25 cellular contexts compared by ENCODE assay signal in genomic region chr13:110194456-110194855, GRCh38.
"Had no signal": no experiment of that assay in that cellular context is flagged by ENCODE, and none has a peak within 500 bp of the region (broad histone marks: within the 10 kb centered on the region; RNA-seq: fewer than 3 reads in every experiment).

No MANE protein-coding gene starts in this region.

- DNase-seq: activated CD4-positive, alpha-beta memory T cell treated with anti-CD3 and anti-CD28 coated beads, Interleukin-2, amount 10 ng/mL, durations not matched to agents 7 days and 5 days; activated CD4-positive, alpha-beta T cell treated with anti-CD3 and anti-CD28 coated beads for 1 hour; activated CD4-positive, alpha-beta T cell treated with anti-CD3 and anti-CD28 coated beads for 4 hours; activated CD4-positive, alpha-beta T cell treated with anti-CD3 and anti-CD28 coated beads, Interleukin-2, amount 10 ng/mL, durations not matched to agents 7 days and 5 days; activated CD4-positive, alpha-beta T cell treated with anti-CD3 and anti-CD28 coated beads, Interleukin-2, amount 50 U/mL, for 4 hours; activated gamma-delta T cell; activated naive CD4-positive, alpha-beta T cell; activated naive CD4-positive, alpha-beta T cell treated with anti-CD3 and anti-CD28 coated beads, Interleukin-2, amount 10 ng/mL, durations not matched to agents 7 days and 5 days; activated naive CD8-positive, alpha-beta T cell treated with anti-CD3 and anti-CD28 coated beads, Interleukin-2, amount 10 ng/mL, durations not matched to agents 7 days and 5 days; activated T-cell treated with anti-CD3 and anti-CD28 coated beads, Interleukin-2, amount 50 U/mL, for 48 hours; amniotic stem cell; anterior cingulate cortex; brain microvascular endothelial cell; colonic mucosa; effector CD8-positive, alpha-beta T cell; foreskin melanocyte; heart right ventricle; T-helper 2 cell had no signal

- H3K27me3 ChIP-seq: brain microvascular endothelial cell, colonic mucosa, gastroesophageal sphincter, heart right ventricle had no signal

- ATAC-seq: activated naive CD4-positive, alpha-beta T cell treated with anti-CD3 and anti-CD28 coated beads, Interleukin-2, amount 50 U/mL, for 72 hours; esophagus mucosa; gastroesophageal sphincter; WTC11 had no signal

- H3K4me3 Mint-ChIP-seq: activated CD4-positive, alpha-beta memory T cell treated with anti-CD3 and anti-CD28 coated beads, Interleukin-2, amount 10 ng/mL, durations not matched to agents 7 days and 5 days; activated CD4-positive, alpha-beta T cell treated with anti-CD3 and anti-CD28 coated beads, Interleukin-2, amount 10 ng/mL, durations not matched to agents 7 days and 5 days; activated naive CD4-positive, alpha-beta T cell treated with anti-CD3 and anti-CD28 coated beads, Interleukin-2, amount 10 ng/mL, durations not matched to agents 7 days and 5 days; activated naive CD8-positive, alpha-beta T cell treated with anti-CD3 and anti-CD28 coated beads, Interleukin-2, amount 10 ng/mL, durations not matched to agents 7 days and 5 days; activated T-helper 1 cell treated with anti-CD3 and anti-CD28 coated beads, Interleukin-12 subunit alpha, Interleukin-12 subunit beta, Interleukin-2, Interleukin-4 antibody, amounts not matched to agents 30 ng/mL and 10 ng/mL and 1 ng/mL, durations not matched to agents 14 hours and 24 hours and 36 hours; central memory CD8-positive, alpha-beta T cell; WTC11 had no signal

- H3K4me3 ChIP-seq: colonic mucosa, gastroesophageal sphincter, heart right ventricle had no signal

- H3K36me3 ChIP-seq: colonic mucosa had no signal

- H3K9me3 Mint-ChIP-seq: activated CD4-positive, alpha-beta memory T cell treated with anti-CD3 and anti-CD28 coated beads, Interleukin-2, amount 10 ng/mL, durations not matched to agents 7 days and 5 days; activated CD4-positive, alpha-beta T cell treated with anti-CD3 and anti-CD28 coated beads, Interleukin-2, amount 10 ng/mL, durations not matched to agents 7 days and 5 days; activated naive CD4-positive, alpha-beta T cell treated with anti-CD3 and anti-CD28 coated beads, Interleukin-2, amount 10 ng/mL, durations not matched to agents 7 days and 5 days; activated naive CD4-positive, alpha-beta T cell treated with anti-CD3 and anti-CD28 coated beads, Interleukin-2, amount 50 U/mL, for 72 hours; activated naive CD8-positive, alpha-beta T cell treated with anti-CD3 and anti-CD28 coated beads, Interleukin-2, amount 10 ng/mL, durations not matched to agents 7 days and 5 days; activated T-helper 1 cell treated with anti-CD3 and anti-CD28 coated beads, Interleukin-12 subunit alpha, Interleukin-12 subunit beta, Interleukin-2, Interleukin-4 antibody, amounts not matched to agents 30 ng/mL and 10 ng/mL and 1 ng/mL, durations not matched to agents 14 hours and 24 hours and 36 hours; activated T-helper 2 cell treated with anti-CD3 and anti-CD28 coated beads, Interferon-gamma antibody, Interleukin-2, Interleukin-4, amounts not matched to agents 10 μg/mL and 5 μg/mL and 100 μg/mL, durations not matched to agents 14 hours and 24 hours and 36 hours; central memory CD8-positive, alpha-beta T cell; WTC11 had no signal

- H3K36me3 Mint-ChIP-seq: activated naive CD4-positive, alpha-beta T cell treated with anti-CD3 and anti-CD28 coated beads, Interleukin-2, amount 10 ng/mL, durations not matched to agents 7 days and 5 days; activated naive CD4-positive, alpha-beta T cell treated with anti-CD3 and anti-CD28 coated beads, Interleukin-2, amount 50 U/mL, for 72 hours; activated naive CD8-positive, alpha-beta T cell treated with anti-CD3 and anti-CD28 coated beads, Interleukin-2, amount 10 ng/mL, durations not matched to agents 7 days and 5 days had no signal

- H3K9me3 ChIP-seq: colonic mucosa, gastroesophageal sphincter, heart right ventricle had no signal

- H3K27ac ChIP-seq: brain microvascular endothelial cell, colonic mucosa, heart right ventricle had no signal

- H3K27ac Mint-ChIP-seq: activated CD4-positive, alpha-beta memory T cell treated with anti-CD3 and anti-CD28 coated beads, Interleukin-2, amount 10 ng/mL, durations not matched to agents 7 days and 5 days; activated CD4-positive, alpha-beta T cell treated with anti-CD3 and anti-CD28 coated beads, Interleukin-2, amount 10 ng/mL, durations not matched to agents 7 days and 5 days; activated naive CD4-positive, alpha-beta T cell treated with anti-CD3 and anti-CD28 coated beads, Interleukin-2, amount 10 ng/mL, durations not matched to agents 7 days and 5 days; activated naive CD4-positive, alpha-beta T cell treated with anti-CD3 and anti-CD28 coated beads, Interleukin-2, amount 50 U/mL, for 72 hours; activated naive CD8-positive, alpha-beta T cell treated with anti-CD3 and anti-CD28 coated beads, Interleukin-2, amount 10 ng/mL, durations not matched to agents 7 days and 5 days; activated T-helper 1 cell treated with anti-CD3 and anti-CD28 coated beads, Interleukin-12 subunit alpha, Interleukin-12 subunit beta, Interleukin-2, Interleukin-4 antibody, amounts not matched to agents 30 ng/mL and 10 ng/mL and 1 ng/mL, durations not matched to agents 14 hours and 24 hours and 36 hours; activated T-helper 2 cell treated with anti-CD3 and anti-CD28 coated beads, Interferon-gamma antibody, Interleukin-2, Interleukin-4, amounts not matched to agents 10 μg/mL and 5 μg/mL and 100 μg/mL, durations not matched to agents 14 hours and 24 hours and 36 hours; WTC11 had no signal

- H3K4me1 Mint-ChIP-seq: activated CD4-positive, alpha-beta memory T cell treated with anti-CD3 and anti-CD28 coated beads, Interleukin-2, amount 10 ng/mL, durations not matched to agents 7 days and 5 days; activated CD4-positive, alpha-beta T cell treated with anti-CD3 and anti-CD28 coated beads, Interleukin-2, amount 10 ng/mL, durations not matched to agents 7 days and 5 days; activated naive CD4-positive, alpha-beta T cell treated with anti-CD3 and anti-CD28 coated beads, Interleukin-2, amount 10 ng/mL, durations not matched to agents 7 days and 5 days; activated naive CD8-positive, alpha-beta T cell treated with anti-CD3 and anti-CD28 coated beads, Interleukin-2, amount 10 ng/mL, durations not matched to agents 7 days and 5 days; central memory CD8-positive, alpha-beta T cell had no signal

- H3K4me1 ChIP-seq: colonic mucosa had no signal
